In genomic region chr9:105911104-105911911, GRCh38 we compare ENCODE assay signal across 12 cellular contexts.
DNase-seq lines count a peak whose midpoint lies in the region; ATAC-seq and TF ChIP-seq lines count a peak whose summit lies in the region.
"Had no signal": no experiment of that assay in that cellular context is flagged by ENCODE, and none has a peak within 500 bp of the region (broad histone marks: within the 10 kb centered on the region; RNA-seq: fewer than 3 reads in every experiment).

No MANE protein-coding gene starts in this region.

- in situ Hi-C loops in ACHN (cut with HindIII; ENCODE audit: low pct_ligation_motif_present, low pct_unique_long_range_greater_than_20kb, low sequenced_read_pairs) = no loop called here
- in situ Hi-C loops in GM13976 (cut with MboI; ENCODE audit: low sequenced_read_pairs, unreplicated experiment) = no loop called here

- H2BK12ac ChIP-seq in mesenchymal stem cell (ENCODE audit: low read length in 2 of 2) = no peak overlapping the region

- WGBS in ectodermal cell, 2 experiments = 32 to 33% methylated on average over 5 of the region's 5 CpGs
- 25% methylated on average over 4 of the region's 5 CpGs for WGBS in mesenchymal stem cell

- H2AK5ac ChIP-seq in mesenchymal stem cell (ENCODE audit: low read length, severe bottlenecking) = no peak overlapping the region

- no peak for TF ChIP-seq CTCF in GM13976 (IDR thresholded peaks at IDR 0.05; ENCODE audit: borderline replicate concordance, control extremely low read depth, extremely low read depth, insufficient read depth, missing control alignments)

- peak overlapping the region in 1 of 2 experiments; percentile 28 for H3K18ac ChIP-seq in mesenchymal stem cell (ENCODE audit: low read depth in 1 of 2, low read length in 2 of 2)

- ATAC-seq in HG03342 (IDR thresholded peaks at IDR 0.05; ENCODE audit: unreplicated experiment) = no peak
- ATAC-seq: foreskin keratinocyte had no signal

- H3K4ac ChIP-seq in mesenchymal stem cell (ENCODE audit: low read depth in 1 of 2, low read length in 2 of 2) = no peak overlapping the region

- H3K27me3 ChIP-seq in HUES6 (ENCODE audit: control insufficient read depth, insufficient read depth, low read length) (no peaks in the 10 kb centered on the region), ectodermal cell (ENCODE audit: control insufficient read depth, insufficient read depth, low read length, poor library complexity, severe bottlenecking) (no peaks in the 10 kb centered on the region), mesenchymal stem cell (ENCODE audit: control insufficient read depth in 1 of 2, insufficient read depth in 1 of 2, low read length in 2 of 2) (no peaks in the 10 kb centered on the region)
- H3K27me3 ChIP-seq: foreskin keratinocyte, tibial artery had no signal

- H3K4me1 ChIP-seq in HUES6 (ENCODE audit: control insufficient read depth, insufficient read depth, low read length) = peaks cover 48% of the 10 kb centered on the region
- peaks cover 32% of the 10 kb centered on the region for H3K4me1 ChIP-seq in ectodermal cell (ENCODE audit: control insufficient read depth, insufficient read depth, low read length)
- H3K4me1 ChIP-seq in mesenchymal stem cell (ENCODE audit: control insufficient read depth, insufficient read depth, low read depth, low read length) = peaks cover 4% of the 10 kb centered on the region

- no peak overlapping the region for H3K14ac ChIP-seq in mesenchymal stem cell (ENCODE audit: low read length in 2 of 2)

- H3K9me3 ChIP-seq in HUES6 (ENCODE audit: control insufficient read depth, insufficient read depth, low read depth, low read length) (peaks cover 10% of the 10 kb centered on the region; the same call in 1 of the 2 replicates), ectodermal cell (ENCODE audit: control insufficient read depth, low read length) (no peaks in the 10 kb centered on the region), mesenchymal stem cell (ENCODE audit: control insufficient read depth, low read length) (no peaks in the 10 kb centered on the region)
- H3K9me3 ChIP-seq: tibial artery had no signal

- H3K9ac ChIP-seq in HUES6 (ENCODE audit: low read length) (peak overlapping the region; percentile 60), mesenchymal stem cell (ENCODE audit: low read length) (no peak overlapping the region)

- no peak overlapping the region for H3K23ac ChIP-seq in mesenchymal stem cell (ENCODE audit: low read length in 2 of 2)

- no peak overlapping the region for H2BK15ac ChIP-seq in mesenchymal stem cell (ENCODE audit: low read depth, poor library complexity, severe bottlenecking)

- DNase-seq in ACHN = peak; percentile 59
- peak; percentile 17 for DNase-seq in mesenchymal stem cell
- DNase-seq in NOMO-1 treated with DMSO at 0.1 percent for 48 hours (lab: John Stamatoyannopoulos, UW; ENCODE audit: unreplicated experiment) = no peak
- DNase-seq in HUDEP-2 (lab: John Stamatoyannopoulos, UW; ENCODE audit: unreplicated experiment in 76 of 76) = no peak
- DNase-seq in GM13976 (ENCODE audit: low spot score) = no peak
- DNase-seq: foreskin keratinocyte, NCI-H146, NCI-H774, tibial artery had no signal

- H3K4me3 ChIP-seq in HUES6 (ENCODE audit: low read depth, low read length) = peak overlapping the region; percentile 40
- H3K4me3 ChIP-seq in ectodermal cell (ENCODE audit: insufficient read depth, low read depth, low read length) = no peak overlapping the region
- H3K4me3 ChIP-seq in mesenchymal stem cell (ENCODE audit: insufficient read depth in 1 of 2, low read depth in 1 of 2, low read length in 2 of 2) = no peak overlapping the region
- H3K4me3 ChIP-seq: tibial artery had no signal

- no peak overlapping the region for H2BK5ac ChIP-seq in mesenchymal stem cell (ENCODE audit: low read depth, low read length, poor library complexity, severe bottlenecking)

- H4K8ac ChIP-seq in mesenchymal stem cell (ENCODE audit: low read length) = peak overlapping the region; percentile 27

- H3K36me3 ChIP-seq in HUES6 (ENCODE audit: control insufficient read depth, insufficient read depth, low read length) (no peaks in the 10 kb centered on the region), ectodermal cell (ENCODE audit: control insufficient read depth, insufficient read depth, low read length) (peaks cover 1% of the 10 kb centered on the region), mesenchymal stem cell (ENCODE audit: control insufficient read depth in 1 of 2, insufficient read depth in 2 of 2, low read depth in 1 of 2, low read length in 2 of 2) (no peaks in the 10 kb centered on the region)
- H3K36me3 ChIP-seq: tibial artery had no signal

- no peak overlapping the region for H4K91ac ChIP-seq in mesenchymal stem cell (ENCODE audit: low read length)

- peak overlapping the region; percentile 84 for H3K27ac ChIP-seq in HUES6 (ENCODE audit: low read depth, low read length)
- H3K27ac ChIP-seq in ectodermal cell (ENCODE audit: insufficient read depth, low read depth, low read length, poor library complexity, severe bottlenecking) = peak overlapping the region; percentile 84
- H3K27ac ChIP-seq in mesenchymal stem cell (ENCODE audit: low read length, poor library complexity, severe bottlenecking) = peak overlapping the region; percentile 33
- H3K27ac ChIP-seq: foreskin keratinocyte, tibial artery had no signal

- no peaks in the 10 kb centered on the region for H3K79me1 ChIP-seq in mesenchymal stem cell (replicated peaks; ENCODE audit: low read length, poor library complexity, severe bottlenecking)

- no peak overlapping the region for H3K4me2 ChIP-seq in mesenchymal stem cell (ENCODE audit: low read length, poor library complexity, severe bottlenecking)

- H2BK120ac ChIP-seq in mesenchymal stem cell (ENCODE audit: low read depth, low read length) = no peak overlapping the region

- H2AFZ ChIP-seq in mesenchymal stem cell (ENCODE audit: low read depth, low read length) = no peak overlapping the region

Comparison
In these comparisons a context has a peak if more than half of its experiments do, and no peak if none do; other contexts are left out.
1. DNase-seq: peak in ACHN (single experiment) and mesenchymal stem cell (single experiment); none in NOMO-1 treated with DMSO at 0.1 percent for 48 hours (single experiment), HUDEP-2 (0 of 76) and GM13976 (single experiment).
2. H3K27ac ChIP-seq: peak in every context shown above with its lines; median percentile 84 in HUES6; 84 in ectodermal cell; 33 in mesenchymal stem cell.